14 cellular contexts compared by ENCODE assay signal in the genomic region with DNA sequence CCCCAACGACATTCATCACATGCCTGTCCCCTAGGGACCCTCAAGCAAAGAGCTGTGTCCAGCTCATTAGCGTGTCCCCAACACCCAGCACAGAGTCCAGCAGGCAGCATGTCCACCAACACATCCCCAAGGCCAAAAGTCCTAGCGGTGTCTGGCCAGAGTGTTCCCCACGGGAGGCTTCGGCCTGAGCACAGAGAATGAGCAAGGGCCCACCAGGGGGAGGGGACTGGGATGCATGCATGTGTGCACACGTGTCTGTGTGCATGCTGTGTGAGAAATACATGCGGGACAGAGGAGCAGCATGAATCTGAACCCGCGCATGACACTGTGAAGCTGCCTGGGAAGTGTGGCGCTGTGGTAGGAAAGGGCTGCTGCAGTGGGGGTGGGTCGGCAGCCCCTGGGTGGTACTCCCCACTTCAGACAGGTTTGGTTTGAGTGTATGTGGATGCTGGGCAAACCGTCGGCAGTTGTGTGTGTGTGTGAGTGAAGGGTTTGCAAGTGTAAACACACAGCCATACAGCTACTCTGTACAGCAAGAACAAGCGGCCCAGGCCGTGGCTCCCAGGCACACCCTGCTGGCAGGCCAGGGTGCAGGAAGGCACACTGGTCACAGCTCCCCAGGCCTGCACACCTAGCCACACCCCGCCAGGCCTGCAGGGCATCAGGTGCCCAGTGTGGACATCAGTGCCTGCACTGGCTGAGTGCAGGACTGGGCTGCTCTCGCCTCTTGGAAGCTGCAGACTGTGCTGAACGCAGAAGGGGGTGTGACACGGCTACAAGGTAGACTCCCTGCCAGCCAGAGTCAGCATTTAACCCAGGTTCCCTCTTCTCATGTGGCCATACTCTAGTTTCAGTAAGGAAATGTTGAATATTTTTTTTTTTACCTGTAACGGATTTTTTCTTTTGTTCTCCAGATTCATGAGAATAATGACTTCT. TPM values are rescaled to one million over a fixed set of nuclear protein-coding genes. Genes with fewer than 3 reads are reported as not detected.
DNase-seq lines count a peak whose midpoint lies in the region; ATAC-seq, FAIRE-seq and TF ChIP-seq lines count a peak whose summit lies in the region.
"Had no signal": no experiment of that assay in that cellular context is flagged by ENCODE, and none has a peak within 500 bp of the region (broad histone marks: within the 10 kb centered on the region; RNA-seq: fewer than 3 reads in every experiment).

No MANE protein-coding gene starts in this region.

- no peaks in the 10 kb centered on the region for H3K9me3 Mint-ChIP-seq in natural killer cell treated with Interleukin-12 subunit alpha and Interleukin-12 subunit beta and Interleukin-15 and Interleukin-18, amount 100 ng/mL, for 72 hours
- H3K9me3 Mint-ChIP-seq: T-cell had no signal

- no peak for TF ChIP-seq EP300 in K562 (IDR thresholded peaks at IDR 0.05; ENCODE audit: low read length)

- H3K4me1 Mint-ChIP-seq in natural killer cell treated with Interleukin-12 subunit alpha and Interleukin-12 subunit beta and Interleukin-15 and Interleukin-18, amount 100 ng/mL, for 72 hours (ENCODE audit: low read depth in 2 of 2): peaks cover 4 to 6% of the 10 kb centered on the region in 2 donors

- H3K9ac ChIP-seq in K562 (ENCODE audit: insufficient read depth in 1 of 2, low read depth in 2 of 2, low read length in 2 of 2): peak overlapping the region in 1 of 2 experiments; percentile 35; a peak in 2 of 4 replicates

- H3K27me3 ChIP-seq in K562 (ENCODE audit: control insufficient read depth in 2 of 2, insufficient read depth in 2 of 2, low read length in 2 of 2): no peaks in the 10 kb centered on the region

- CTCF ChIA-PET in HEK293 (lab: Yijun Ruan, JAX): interaction anchor here (0.7 to 1.4 kb wide), 7 partner anchors 10 to 1169 kb away, joined by 3 to 5 read pairs (median 3); no protein-coding TSS in a partner anchor
- CTCF ChIA-PET in K562 (lab: Yijun Ruan, JAX; ENCODE audit: low intra/inter-chr PET ratio): interaction anchor here (1.4 kb wide), 1 partner anchor 99 kb away, joined by 3 read pairs; no protein-coding TSS in a partner anchor

- peaks cover 0 to 18% of the 10 kb centered on the region in 2 experiments; a peak in 1 of 3 replicates for H3K36me3 ChIP-seq in HEK293 (ENCODE audit: control insufficient read depth in 2 of 2, insufficient read depth in 1 of 2, low read length in 2 of 2)
- H3K36me3 ChIP-seq in K562 (ENCODE audit: control insufficient read depth, insufficient read depth, low read length): peaks cover 52% of the 10 kb centered on the region; the same call in 2 of the 3 replicates

- H3K9me1 ChIP-seq in K562 (ENCODE audit: control insufficient read depth, insufficient read depth, low read length): no peaks in the 10 kb centered on the region

- H3K27me3 Mint-ChIP-seq in natural killer cell treated with Interleukin-12 subunit alpha and Interleukin-12 subunit beta and Interleukin-15 and Interleukin-18, amount 100 ng/mL, for 72 hours: no peaks in the 10 kb centered on the region
- H3K27me3 Mint-ChIP-seq: T-cell had no signal

- H3K4me1 ChIP-seq in HEK293 (ENCODE audit: control insufficient read depth, insufficient read depth, low read length): no peaks in the 10 kb centered on the region
- peaks cover 0 to 5% of the 10 kb centered on the region in 2 experiments; a peak in 3 of 5 replicates for H3K4me1 ChIP-seq in K562 (replicated peaks in 1 of 2; ENCODE audit: control insufficient read depth in 2 of 2, insufficient read depth in 2 of 2, low read length in 2 of 2)

- peak; percentile 31 for DNase-seq in DMS 273 (lab: John Stamatoyannopoulos, UW; ENCODE audit: unreplicated experiment)
- DNase-seq in DMS 273 treated with DMSO at 0.1 percent for 48 hours (lab: John Stamatoyannopoulos, UW): no peak
- no peak for DNase-seq in K562 (ENCODE audit: extremely low read depth in 1 of 4, low spot score in 3 of 4)
- peak; percentile 53 for DNase-seq in natural killer cell treated with Interleukin-12 subunit alpha and Interleukin-12 subunit beta and Interleukin-15 and Interleukin-18, amount 100 ng/mL, for 72 hours (ENCODE audit: low spot score)
- no peak for DNase-seq in GM19240 (ENCODE audit: insufficient read length, low spot score)
- DNase-seq in cerebellar nuclear complex (lab: John Stamatoyannopoulos, UW): no peak
- DNase-seq: activated CD8-positive, alpha-beta memory T cell treated with anti-CD3 and anti-CD28 coated beads for 24 hours; GOT3; NCI-H446 treated with DMSO at 0.1 percent for 48 hours; T-cell had no signal

- no peak; the same call in 2 of the 3 replicates for ATAC-seq in K562
- ATAC-seq in natural killer cell treated with Interleukin-12 subunit alpha and Interleukin-12 subunit beta and Interleukin-15 and Interleukin-18, amount 100 ng/mL, for 72 hours: no peak
- ATAC-seq in GM21423 (IDR thresholded peaks at IDR 0.05; ENCODE audit: unreplicated experiment): no peak
- ATAC-seq: T-cell had no signal

- no peaks in the 10 kb centered on the region; the same call in 1 of the 2 replicates for H4K20me1 ChIP-seq in K562 (replicated peaks; ENCODE audit: control insufficient read depth, insufficient read depth, low read length)

- WGBS in K562 (ENCODE audit: insufficient coverage, low coverage, missing lambda C conversion rate): 89% methylated on average over 13 of the region's 20 CpGs

- no peak overlapping the region for H3K4me3 Mint-ChIP-seq in natural killer cell treated with Interleukin-12 subunit alpha and Interleukin-12 subunit beta and Interleukin-15 and Interleukin-18, amount 100 ng/mL, for 72 hours
- H3K4me3 Mint-ChIP-seq: T-cell had no signal

- POLR2A ChIA-PET in HEK293 (lab: Yijun Ruan, JAX): interaction anchor here (0.7 kb wide), 1 partner anchor 34 kb away, joined by 3 read pairs; no protein-coding TSS in a partner anchor
- POLR2A ChIA-PET in K562 (lab: Yijun Ruan, JAX): interaction anchor here (0.5 kb wide), 1 partner anchor 144 kb away, joined by 4 read pairs; no protein-coding TSS in a partner anchor

- no peak for TF ChIP-seq POLR2A in K562 (conservative IDR thresholded peaks at IDR 0.05)

- H3K27ac ChIP-seq in HEK293 (ENCODE audit: extremely low read depth, low read depth, low read length): no peak overlapping the region
- no peak overlapping the region for H3K27ac ChIP-seq in K562 (ENCODE audit: extremely low read depth, low read depth, low read length)
- H3K27ac ChIP-seq: 22Rv1, skin epidermis had no signal

- FAIRE-seq in K562 (lab: Jason Lieb, UNC): no peak

- H3K79me2 ChIP-seq in K562 (ENCODE audit: control insufficient read depth, insufficient read depth, low read length): no peaks in the 10 kb centered on the region

- H3K9me3 ChIP-seq in HEK293 (ENCODE audit: control insufficient read depth, insufficient read depth, low read depth, low read length) (no peaks in the 10 kb centered on the region), K562 (replicated peaks; ENCODE audit: control insufficient read depth, insufficient read depth, low read depth, low read length) (no peaks in the 10 kb centered on the region)

- no peak overlapping the region for H3K4me3 ChIP-seq in HEK293 (ENCODE audit: low read depth, low read length)
- H3K4me3 ChIP-seq in K562: no peak overlapping the region
- H3K4me3 ChIP-seq: skin epidermis had no signal

- no peak overlapping the region for H2AFZ ChIP-seq in K562 (ENCODE audit: low read depth, low read length)

- in situ Hi-C loops in K562 (cut with MboI): loop anchor here (25.0 kb wide), 1 partner anchor 397 kb away; the partner anchor contains the start of gene RAMP1

- H3K27ac Mint-ChIP-seq in natural killer cell treated with Interleukin-12 subunit alpha and Interleukin-12 subunit beta and Interleukin-15 and Interleukin-18, amount 100 ng/mL, for 72 hours: no peak overlapping the region
- H3K27ac Mint-ChIP-seq: T-cell had no signal

- intact Hi-C loops in K562 (cut with micrococcal nuclease): loop anchor here (5.0 kb wide), 1 partner anchor 402 kb away; the partner anchor contains the start of gene RAMP1

- H3K4me2 ChIP-seq in K562 (ENCODE audit: insufficient read depth, low read length): no peak overlapping the region

- peak in 1 of 2 experiments; percentile 19; a peak in 2 of 4 replicates for TF ChIP-seq RAD21 in K562 (CRISPR knock-in tag; conservative IDR thresholded peaks at IDR 0.05 in 1 of 2, IDR thresholded peaks at IDR 0.05 in 1 of 2)

- TF ChIP-seq CTCF in HEK293 (tag by site-specific recombination; IDR thresholded peaks at IDR 0.05) (peak; percentile 45), K562 (IDR thresholded peaks at IDR 0.05 in 2 of 3, conservative IDR thresholded peaks at IDR 0.05 in 1 of 3; ENCODE audit: insufficient read depth in 2 of 3, low read depth in 1 of 3, low read length in 3 of 3) (0 out of 6 replicates have a peak, but pooled peaks have one; percentile 3 to 17 (median 15))

- H3K36me3 Mint-ChIP-seq in natural killer cell treated with Interleukin-12 subunit alpha and Interleukin-12 subunit beta and Interleukin-15 and Interleukin-18, amount 100 ng/mL, for 72 hours: no peaks in the 10 kb centered on the region

- no TSS peak for BruUV-seq in K562 (replicated peaks; lab: Mats Ljungman, UMichigan)

RNA-seq across cellular contexts. Expression of gene HES6, which starts 19.5 kb away (rescaled TPM):
- total RNA-seq in K562 (2011; cell fraction: chromatin; rRNA removed; ENCODE audit: low replicate concordance): 20.8 and 62.6 TPM in 2 replicates
- total RNA-seq in K562 (2011; cell fraction: nucleolus; rRNA removed): 90.9 and 91.5 TPM in 2 replicates
- 44.9 and 53.6 TPM in 2 replicates for total RNA-seq in K562 (2011; cell fraction: nucleoplasm; rRNA removed)
- total RNA-seq in K562 (2014; rRNA removed) (110 and 166 TPM in 2 replicates), K562 (2014; rRNA removed; fragmentation: Illumina TruSeq; extraction: Trizol) (12.8 and 17.8 TPM in 2 replicates), K562 (2015; rRNA removed; fragmentation: Illumina TruSeq; extraction: Trizol) (29.2 and 31.2 TPM in 2 replicates), K562 (2021) (123 and 133 TPM in 2 replicates)
- polyA plus RNA-seq in K562 (2011; rRNA removed) (34.9 and 45.1 TPM in 2 replicates), K562 (2014; fragmentation: Illumina TruSeq; extraction: Trizol) (20.0 and 27.6 TPM in 2 replicates), K562 (2014; fragmentation: Nextera tagmentation; extraction: Ambion mirVana) (1 to 10 TPM; 6.2 to 9.0 TPM), K562 (2014; rRNA removed) (131 and 180 TPM in 2 replicates)
- polyA plus RNA-seq in K562 (2011; cell fraction: cytosol; rRNA removed): 40.0 and 148 TPM in 2 replicates
- 166 and 257 TPM in 2 replicates for polyA plus RNA-seq in K562 (2011; cell fraction: nucleus; rRNA removed)
- polyA plus RNA-seq in K562 (2012): 48.6 and 54.6 TPM in 2 replicates
- 1.7 and 2.4 TPM in 2 replicates for polyA minus RNA-seq in K562 (2011; rRNA and poly(A)+ RNA removed)
- 17.7 and 26.8 TPM in 2 replicates for polyA minus RNA-seq in K562 (2011; cell fraction: cytosol; rRNA and poly(A)+ RNA removed)
- 21.7 and 21.8 TPM in 2 replicates for polyA minus RNA-seq in K562 (2011; cell fraction: nucleus; rRNA and poly(A)+ RNA removed)
- total RNA-seq in natural killer cell treated with Interleukin-12 subunit alpha and Interleukin-12 subunit beta and Interleukin-15 and Interleukin-18, amount 100 ng/mL, for 72 hours: 10 to 100 TPM in 1 of 2 donors, 1 to 10 TPM in 1; 5.7 to 11.3 TPM

RNA-seq across cellular contexts. Expression of gene PER2, which starts 29.1 kb away (rescaled TPM):
- 22.3 and 47.8 TPM in 2 replicates for total RNA-seq in K562 (2011; cell fraction: chromatin; rRNA removed; ENCODE audit: low replicate concordance)
- total RNA-seq in K562 (2011; cell fraction: nucleolus; rRNA removed): 14.6 and 18.5 TPM in 2 replicates
- 15.5 and 19.4 TPM in 2 replicates for total RNA-seq in K562 (2011; cell fraction: nucleoplasm; rRNA removed)
- total RNA-seq in K562 (2014; rRNA removed) (3.9 and 4.7 TPM in 2 replicates), K562 (2014; rRNA removed; fragmentation: Illumina TruSeq; extraction: Trizol) (2.8 and 3.5 TPM in 2 replicates), K562 (2015; rRNA removed; fragmentation: Illumina TruSeq; extraction: Trizol) (2.5 and 2.6 TPM in 2 replicates), K562 (2021) (7.7 and 10.3 TPM in 2 replicates)
- polyA plus RNA-seq in K562 (2011; rRNA removed) (2.4 and 3.1 TPM in 2 replicates), K562 (2014; fragmentation: Illumina TruSeq; extraction: Trizol) (3.3 and 4.1 TPM in 2 replicates), K562 (2014; fragmentation: Nextera tagmentation; extraction: Ambion mirVana) (1 to 10 TPM; 1.1 to 1.8 TPM), K562 (2014; rRNA removed) (2.9 and 3.1 TPM in 2 replicates)
- polyA plus RNA-seq in K562 (2011; cell fraction: cytosol; rRNA removed): 1.4 and 1.8 TPM in 2 replicates
- 6.3 and 8.2 TPM in 2 replicates for polyA plus RNA-seq in K562 (2011; cell fraction: nucleus; rRNA removed)
- 1.3 and 2.0 TPM in 2 replicates for polyA plus RNA-seq in K562 (2012)
- polyA minus RNA-seq in K562 (2011; rRNA and poly(A)+ RNA removed): 9.8 and 10.6 TPM in 2 replicates
- 3.5 and 8.4 TPM in 2 replicates for polyA minus RNA-seq in K562 (2011; cell fraction: cytosol; rRNA and poly(A)+ RNA removed)
- 10.9 and 14.4 TPM in 2 replicates for polyA minus RNA-seq in K562 (2011; cell fraction: nucleus; rRNA and poly(A)+ RNA removed)
- total RNA-seq in natural killer cell treated with Interleukin-12 subunit alpha and Interleukin-12 subunit beta and Interleukin-15 and Interleukin-18, amount 100 ng/mL, for 72 hours: 10 to 100 TPM; 13.8 to 18.4 TPM

RNA-seq across cellular contexts. Expression of gene ILKAP, which starts 55.9 kb away (rescaled TPM):
- 68.1 and 109 TPM in 2 replicates for total RNA-seq in K562 (2011; cell fraction: chromatin; rRNA removed; ENCODE audit: low replicate concordance)
- total RNA-seq in K562 (2011; cell fraction: nucleolus; rRNA removed): 43.0 and 45.2 TPM in 2 replicates
- 64.3 and 84.1 TPM in 2 replicates for total RNA-seq in K562 (2011; cell fraction: nucleoplasm; rRNA removed)
- total RNA-seq in K562 (2014; rRNA removed): 20.6 and 25.5 TPM in 2 replicates
- 19.4 and 20.7 TPM in 2 replicates for total RNA-seq in K562 (2014; rRNA removed; fragmentation: Illumina TruSeq; extraction: Trizol)
- total RNA-seq in K562 (2015; rRNA removed; fragmentation: Illumina TruSeq; extraction: Trizol): 17.8 and 18.8 TPM in 2 replicates
- total RNA-seq in K562 (2021): 29.4 and 31.8 TPM in 2 replicates
- 25.1 and 31.7 TPM in 2 replicates for polyA plus RNA-seq in K562 (2011; rRNA removed)
- polyA plus RNA-seq in K562 (2011; cell fraction: cytosol; rRNA removed): 17.5 and 18.4 TPM in 2 replicates
- polyA plus RNA-seq in K562 (2011; cell fraction: nucleus; rRNA removed): 63.8 and 66.9 TPM in 2 replicates
- 23.4 and 24.4 TPM in 2 replicates for polyA plus RNA-seq in K562 (2012)
- polyA plus RNA-seq in K562 (2014; fragmentation: Illumina TruSeq; extraction: Trizol): 24.8 and 25.0 TPM in 2 replicates
- 1 to 10 TPM; 3.1 to 5.6 TPM for polyA plus RNA-seq in K562 (2014; fragmentation: Nextera tagmentation; extraction: Ambion mirVana)
- polyA plus RNA-seq in K562 (2014; rRNA removed): 43.9 and 46.7 TPM in 2 replicates
- 25.0 and 25.6 TPM in 2 replicates for polyA minus RNA-seq in K562 (2011; rRNA and poly(A)+ RNA removed)
- 11.1 and 12.0 TPM in 2 replicates for polyA minus RNA-seq in K562 (2011; cell fraction: cytosol; rRNA and poly(A)+ RNA removed)
- polyA minus RNA-seq in K562 (2011; cell fraction: nucleus; rRNA and poly(A)+ RNA removed): 19.9 and 24.2 TPM in 2 replicates
- total RNA-seq in natural killer cell treated with Interleukin-12 subunit alpha and Interleukin-12 subunit beta and Interleukin-15 and Interleukin-18, amount 100 ng/mL, for 72 hours: 10 to 100 TPM; 75.8 to 99.7 TPM

Comparison
In these comparisons a context has a peak if more than half of its experiments do, and no peak if none do; other contexts are left out.
1. DNase-seq: peak in DMS 273 (single experiment) and natural killer cell treated with Interleukin-12 subunit alpha and Interleukin-12 subunit beta and Interleukin-15 and Interleukin-18, amount 100 ng/mL, for 72 hours (single experiment); none in DMS 273 treated with DMSO at 0.1 percent for 48 hours (single experiment), K562 (0 of 4), GM19240 (single experiment) and cerebellar nuclear complex (0 of 2).